Comparison of ENCODE assay signal across 11 cellular contexts in genomic region chr1:93877529-93877928, GRCh38. TPM values are rescaled to one million over a fixed set of nuclear protein-coding genes. Genes with fewer than 3 reads are reported as not detected.
A peak's percentile ranks its signal among the peaks of the same experiment; 100 is the strongest.
DNase-seq lines count a peak whose midpoint lies in the region; ATAC-seq and TF ChIP-seq lines count a peak whose summit lies in the region.
"Had no signal": no experiment of that assay in that cellular context is flagged by ENCODE, and none has a peak within 500 bp of the region (broad histone marks: within the 10 kb centered on the region; RNA-seq: fewer than 3 reads in every experiment).

No MANE protein-coding gene starts in this region.

- no peak overlapping the region for H2AK5ac ChIP-seq in mesenchymal stem cell (ENCODE audit: low read length, severe bottlenecking)

- H3K14ac ChIP-seq in mesenchymal stem cell (ENCODE audit: low read length in 2 of 2), result no peak overlapping the region

- H3K4me1 ChIP-seq in A673 (ENCODE audit: insufficient read depth, low read length, poor library complexity, severe bottlenecking), result peaks cover 20% of the 10 kb centered on the region
- peaks cover 10% of the 10 kb centered on the region for H3K4me1 ChIP-seq in HAP-1
- peaks cover 1% of the 10 kb centered on the region for H3K4me1 ChIP-seq in mesenchymal stem cell (ENCODE audit: control insufficient read depth, insufficient read depth, low read depth, low read length)

- H3K36me3 Mint-ChIP-seq in activated T-helper 2 cell treated with anti-CD3 and anti-CD28 coated beads, Interferon-gamma antibody, Interleukin-2, Interleukin-4, amounts not matched to agents 10 μg/mL and 5 μg/mL and 100 μg/mL, durations not matched to agents 14 hours and 24 hours and 36 hours (ENCODE audit: low read depth), result peaks cover 54% of the 10 kb centered on the region

- no peaks in the 10 kb centered on the region for H3K27me3 Mint-ChIP-seq in activated T-helper 2 cell treated with anti-CD3 and anti-CD28 coated beads, Interferon-gamma antibody, Interleukin-2, Interleukin-4, amounts not matched to agents 10 μg/mL and 5 μg/mL and 100 μg/mL, durations not matched to agents 14 hours and 24 hours and 36 hours (ENCODE audit: low read depth)

- H3K27ac ChIP-seq in A673 (ENCODE audit: low read depth, low read length, poor library complexity, severe bottlenecking) (no peak overlapping the region), mesenchymal stem cell (ENCODE audit: low read length, poor library complexity, severe bottlenecking) (no peak overlapping the region)

- H3K9me3 ChIP-seq in A673 (ENCODE audit: low read depth, low read length, poor library complexity, severe bottlenecking), result no peaks in the 10 kb centered on the region
- H3K9me3 ChIP-seq in HAP-1, result no peaks in the 10 kb centered on the region
- H3K9me3 ChIP-seq in mesenchymal stem cell (ENCODE audit: control insufficient read depth, low read length), result no peaks in the 10 kb centered on the region
- H3K9me3 ChIP-seq: SJSA1 had no signal

- no peak for TF ChIP-seq CTCF in A673 (conservative IDR thresholded peaks at IDR 0.05; ENCODE audit: low read depth, low read length)

- no peak overlapping the region for H3K4ac ChIP-seq in mesenchymal stem cell (ENCODE audit: low read depth in 1 of 2, low read length in 2 of 2)

- ATAC-seq in left ventricle myocardium superior, result no peak

- intact Hi-C loops in A673 (cut with micrococcal nuclease; ENCODE audit: unreplicated experiment) (no loop called here), left ventricle myocardium superior (cut with micrococcal nuclease) (no loop called here)
- intact Hi-C loops in activated T-helper 2 cell treated with anti-CD3 and anti-CD28 coated beads, Interferon-gamma antibody, Interleukin-2, Interleukin-4, amounts not matched to agents 10 μg/mL and 5 μg/mL and 100 μg/mL, durations not matched to agents 14 hours and 24 hours and 36 hours (cut with micrococcal nuclease), result loop anchor here (10.0 kb wide), 1 partner anchor 533 kb away; the partner anchor contains the start of gene DR1

- no peak overlapping the region for H4K8ac ChIP-seq in mesenchymal stem cell (ENCODE audit: low read length)

- H3K9me3 Mint-ChIP-seq in activated T-helper 2 cell treated with anti-CD3 and anti-CD28 coated beads, Interferon-gamma antibody, Interleukin-2, Interleukin-4, amounts not matched to agents 10 μg/mL and 5 μg/mL and 100 μg/mL, durations not matched to agents 14 hours and 24 hours and 36 hours, result no peaks in the 10 kb centered on the region

- H2BK5ac ChIP-seq in mesenchymal stem cell (ENCODE audit: low read depth, low read length, poor library complexity, severe bottlenecking), result no peak overlapping the region

- in situ Hi-C loops in HAP-1 (cut with MboI; ENCODE audit: low sequenced_read_pairs), result no loop called here

- H3K18ac ChIP-seq in mesenchymal stem cell (ENCODE audit: low read depth in 1 of 2, low read length in 2 of 2), result no peak overlapping the region

- DNase-seq in A673 (ENCODE audit: low spot score), result no peak
- DNase-seq in HAP-1 (ENCODE audit: low spot score in 2 of 2), result no peak
- no peak for DNase-seq in activated T-helper 2 cell treated with anti-CD3 and anti-CD28 coated beads, Interferon-gamma antibody, Interleukin-2, Interleukin-4, amounts not matched to agents 10 μg/mL and 5 μg/mL and 100 μg/mL, durations not matched to agents 14 hours and 24 hours and 36 hours (ENCODE audit: low spot score)
- DNase-seq in mesenchymal stem cell, result no peak
- no peak for DNase-seq in hypothalamus (lab: John Stamatoyannopoulos, UW)
- DNase-seq in stimulated activated CD4-positive, alpha-beta T cell treated with anti-CD3 and anti-CD28 coated beads, Interleukin-4, amount 100 ng/mL, for 1 hour, result no peak
- no peak for DNase-seq in left ventricle myocardium superior
- no peak for DNase-seq in T-helper 9 cell
- DNase-seq: effector CD8-positive, alpha-beta T cell; NCI-H2081 treated with DMSO at 0.1 percent for 48 hours had no signal

- WGBS in mesenchymal stem cell, result 100% methylated on average over 4 of the region's 4 CpGs

- no peak overlapping the region for H2BK15ac ChIP-seq in mesenchymal stem cell (ENCODE audit: low read depth, poor library complexity, severe bottlenecking)

- peak overlapping the region; percentile 94 for H3K4me3 Mint-ChIP-seq in activated T-helper 2 cell treated with anti-CD3 and anti-CD28 coated beads, Interferon-gamma antibody, Interleukin-2, Interleukin-4, amounts not matched to agents 10 μg/mL and 5 μg/mL and 100 μg/mL, durations not matched to agents 14 hours and 24 hours and 36 hours (ENCODE audit: low read depth)

- no peaks in the 10 kb centered on the region for H3K27me3 ChIP-seq in A673 (replicated peaks; ENCODE audit: insufficient read depth, low read depth, low read length, poor library complexity)
- no peaks in the 10 kb centered on the region for H3K27me3 ChIP-seq in HAP-1 (ENCODE audit: low read depth)
- H3K27me3 ChIP-seq in mesenchymal stem cell (ENCODE audit: control insufficient read depth in 1 of 2, insufficient read depth in 1 of 2, low read length in 2 of 2), result no peaks in the 10 kb centered on the region
- H3K27me3 ChIP-seq: SJSA1 had no signal

- H3K4me1 Mint-ChIP-seq in activated T-helper 2 cell treated with anti-CD3 and anti-CD28 coated beads, Interferon-gamma antibody, Interleukin-2, Interleukin-4, amounts not matched to agents 10 μg/mL and 5 μg/mL and 100 μg/mL, durations not matched to agents 14 hours and 24 hours and 36 hours (ENCODE audit: low read depth), result peaks cover 32% of the 10 kb centered on the region

- H3K9ac ChIP-seq in mesenchymal stem cell (ENCODE audit: low read length), result peak overlapping the region; percentile 99

- H3K27ac Mint-ChIP-seq in activated T-helper 2 cell treated with anti-CD3 and anti-CD28 coated beads, Interferon-gamma antibody, Interleukin-2, Interleukin-4, amounts not matched to agents 10 μg/mL and 5 μg/mL and 100 μg/mL, durations not matched to agents 14 hours and 24 hours and 36 hours, result peak overlapping the region; percentile 5

- no peak overlapping the region for H2AFZ ChIP-seq in mesenchymal stem cell (ENCODE audit: low read depth, low read length)

- H3K23ac ChIP-seq in mesenchymal stem cell (ENCODE audit: low read length in 2 of 2), result no peak overlapping the region

- POLR2A ChIA-PET in A673 (lab: Charles Lee; ENCODE audit: low non-redundant PET), result no interaction called here

- H3K79me1 ChIP-seq in mesenchymal stem cell (replicated peaks; ENCODE audit: low read length, poor library complexity, severe bottlenecking), result peaks cover 14% of the 10 kb centered on the region

- no peak overlapping the region for H2BK120ac ChIP-seq in mesenchymal stem cell (ENCODE audit: low read depth, low read length)

- no peak overlapping the region for H2BK12ac ChIP-seq in mesenchymal stem cell (ENCODE audit: low read length in 2 of 2)

- peaks cover 52% of the 10 kb centered on the region for H3K36me3 ChIP-seq in A673 (ENCODE audit: insufficient read depth, low read length, poor library complexity, severe bottlenecking)
- H3K36me3 ChIP-seq in HAP-1 (replicated peaks), result peaks cover 45% of the 10 kb centered on the region
- H3K36me3 ChIP-seq in mesenchymal stem cell (ENCODE audit: control insufficient read depth in 1 of 2, insufficient read depth in 2 of 2, low read depth in 1 of 2, low read length in 2 of 2), result peaks cover 9 to 58% of the 10 kb centered on the region in 2 experiments

- H3K4me3 ChIP-seq in A673 (ENCODE audit: low read depth, low read length, poor library complexity, severe bottlenecking), result peak overlapping the region; percentile 89
- peak overlapping the region; percentile 91; the same call in 1 of the 2 replicates for H3K4me3 ChIP-seq in HAP-1
- peak overlapping the region in 1 of 2 experiments; percentile 99 for H3K4me3 ChIP-seq in mesenchymal stem cell (ENCODE audit: insufficient read depth in 1 of 2, low read depth in 1 of 2, low read length in 2 of 2)

- H4K91ac ChIP-seq in mesenchymal stem cell (ENCODE audit: low read length), result no peak overlapping the region

- no peak overlapping the region for H3K4me2 ChIP-seq in mesenchymal stem cell (ENCODE audit: low read length, poor library complexity, severe bottlenecking)

- no TSS peak for BruUV-seq in A673 (replicated peaks; lab: Mats Ljungman, UMichigan)

- CTCF ChIA-PET in A673 (lab: Charles Lee), result no interaction called here

RNA-seq across cellular contexts. Expression of gene DNTTIP2, which starts 1.5 kb away (rescaled TPM):
- total RNA-seq in A673 (2021), result 78.4 and 102 TPM in 2 replicates
- 80.7 and 85.5 TPM in 2 replicates for total RNA-seq in activated T-helper 2 cell treated with anti-CD3 and anti-CD28 coated beads, Interferon-gamma antibody, Interleukin-2, Interleukin-4, amounts not matched to agents 10 μg/mL and 5 μg/mL and 100 μg/mL, durations not matched to agents 14 hours and 24 hours and 36 hours
- polyA plus RNA-seq in mesenchymal stem cell (2013, experiment 1 of 2), result 56.4 TPM
- 56.9 TPM for polyA plus RNA-seq in mesenchymal stem cell (2013, experiment 2 of 2)
- 42.7 TPM for total RNA-seq in left ventricle myocardium superior

RNA-seq across cellular contexts. Expression of gene GCLM, which starts 31.7 kb away (rescaled TPM):
- 27.5 and 34.4 TPM in 2 replicates for total RNA-seq in A673 (2021)
- 18.1 and 20.5 TPM in 2 replicates for total RNA-seq in activated T-helper 2 cell treated with anti-CD3 and anti-CD28 coated beads, Interferon-gamma antibody, Interleukin-2, Interleukin-4, amounts not matched to agents 10 μg/mL and 5 μg/mL and 100 μg/mL, durations not matched to agents 14 hours and 24 hours and 36 hours
- polyA plus RNA-seq in mesenchymal stem cell (2013, experiment 1 of 2), result 10.0 TPM
- polyA plus RNA-seq in mesenchymal stem cell (2013, experiment 2 of 2), result 10.3 TPM
- 10.9 TPM for total RNA-seq in left ventricle myocardium superior
